In the genomic region with DNA sequence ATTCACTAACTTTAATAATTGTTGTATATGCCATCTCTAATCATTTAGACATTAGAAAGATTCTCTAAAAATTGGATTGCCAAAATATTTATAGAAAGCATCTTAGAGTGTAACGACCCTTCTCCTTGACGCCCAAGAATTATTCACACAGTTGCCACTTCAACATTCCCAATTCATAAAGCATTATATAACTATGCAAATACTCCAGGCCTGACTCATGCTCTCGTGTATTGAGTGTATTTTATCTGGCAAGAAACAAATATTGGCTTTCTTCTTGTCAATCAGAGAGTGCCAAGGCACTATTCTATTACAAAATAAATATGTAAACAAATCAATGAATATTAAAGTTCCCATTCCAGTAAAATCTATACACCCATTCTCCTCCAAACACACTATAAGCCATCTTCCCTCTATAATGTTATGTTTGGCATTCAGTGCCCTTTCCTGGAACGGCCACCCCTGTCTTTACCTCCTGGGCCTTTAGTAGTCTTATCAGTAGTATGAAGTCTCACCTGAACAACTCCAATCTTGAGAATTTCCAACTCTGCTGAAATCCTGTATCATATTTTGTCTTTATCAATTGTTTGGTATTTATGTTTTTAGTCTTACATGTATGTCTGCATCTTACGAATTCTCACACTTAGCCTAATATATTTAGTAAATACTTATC, we compare ENCODE assay signal across 17 cellular contexts.
DNase-seq lines count a peak whose midpoint lies in the region; ATAC-seq and TF ChIP-seq lines count a peak whose summit lies in the region.
"Had no signal": no experiment of that assay in that cellular context is flagged by ENCODE, and none has a peak within 500 bp of the region (broad histone marks: within the 10 kb centered on the region; RNA-seq: fewer than 3 reads in every experiment).

No MANE protein-coding gene starts in this region.

- H3K4me3 ChIP-seq in body of pancreas (no peak overlapping the region), osteoblast (ENCODE audit: insufficient read depth, low read length) (no peak overlapping the region), endodermal cell (ENCODE audit: low read length) (no peak overlapping the region)
- H3K4me3 ChIP-seq: mucosa of descending colon, neural progenitor cell had no signal

- H3K4me1 Mint-ChIP-seq in endodermal cell = peaks cover 8% of the 10 kb centered on the region
- H3K4me1 Mint-ChIP-seq: activated naive CD8-positive, alpha-beta T cell treated with anti-CD3 and anti-CD28 coated beads for 36 hours; CD8-positive, alpha-beta memory T cell had no signal

- no peak overlapping the region for H3K9ac ChIP-seq in endodermal cell (ENCODE audit: extremely low read depth, low read length, poor library complexity, severe bottlenecking)
- H3K9ac ChIP-seq: neural progenitor cell had no signal

- H3K27ac Mint-ChIP-seq in endodermal cell = no peak overlapping the region
- H3K27ac Mint-ChIP-seq: activated naive CD8-positive, alpha-beta T cell treated with anti-CD3 and anti-CD28 coated beads for 36 hours; CD8-positive, alpha-beta memory T cell; neural progenitor cell had no signal

- H3K36me3 ChIP-seq in body of pancreas (replicated peaks in 1 of 2; ENCODE audit: insufficient read depth in 1 of 2, low read depth in 2 of 2) (no peaks in the 10 kb centered on the region), osteoblast (ENCODE audit: insufficient read depth, low read length) (no peaks in the 10 kb centered on the region), endodermal cell (ENCODE audit: control insufficient read depth, insufficient read depth, low read length) (no peaks in the 10 kb centered on the region)
- H3K36me3 ChIP-seq: neural progenitor cell had no signal

- H3K4me3 Mint-ChIP-seq in endodermal cell = no peak overlapping the region
- H3K4me3 Mint-ChIP-seq: activated naive CD8-positive, alpha-beta T cell treated with anti-CD3 and anti-CD28 coated beads for 36 hours; CD8-positive, alpha-beta memory T cell; neural progenitor cell had no signal

- H3K4me2 ChIP-seq in osteoblast (ENCODE audit: insufficient read depth, low read length) = no peak overlapping the region
- H3K4me2 ChIP-seq: neural progenitor cell had no signal

- H3K9me3 Mint-ChIP-seq in endodermal cell = no peaks in the 10 kb centered on the region
- H3K9me3 Mint-ChIP-seq: activated naive CD8-positive, alpha-beta T cell treated with anti-CD3 and anti-CD28 coated beads for 36 hours; neural progenitor cell had no signal

- no peaks in the 10 kb centered on the region for H4K20me1 ChIP-seq in osteoblast (ENCODE audit: insufficient read depth, low read length)

- DNase-seq in ELR (ENCODE audit: low read depth) (peak; percentile 42), NCI-H2029 (lab: John Stamatoyannopoulos, UW) (peak; percentile 44), body of pancreas (peak in 2 of 4 donors; percentile 4 to 23), osteoblast (ENCODE audit: insufficient read length, low spot score, missing footprints) (peak; percentile 15), RKO (ENCODE audit: low spot score) (no peak), endodermal cell (no peak), putamen (ENCODE audit: low spot score) (no peak)
- DNase-seq: activated naive CD8-positive, alpha-beta T cell treated with anti-CD3 and anti-CD28 coated beads for 36 hours; AML-193; CD8-positive, alpha-beta memory T cell; cortex of kidney; mucosa of descending colon; NCI-H1930; small intestine; stimulated activated CD4-positive, alpha-beta T cell treated with anti-CD3 and anti-CD28 coated beads, Interleukin-4, amount 100 ng/mL, for 24 hours had no signal

- H3K27ac ChIP-seq in body of pancreas = no peak overlapping the region
- H3K27ac ChIP-seq in osteoblast (ENCODE audit: low read depth, low read length) = no peak overlapping the region
- H3K27ac ChIP-seq in endodermal cell (ENCODE audit: low read depth, low read length) = no peak overlapping the region
- H3K27ac ChIP-seq: neural progenitor cell had no signal

- peak; percentile 71 for ATAC-seq in body of pancreas
- ATAC-seq: HepG2, mucosa of descending colon had no signal

- intact Hi-C loops in body of pancreas (cut with DNase I) = no loop called here

- TF ChIP-seq POLR2A in body of pancreas (IDR thresholded peaks at IDR 0.05) = no peak

- H2AFZ ChIP-seq in osteoblast (ENCODE audit: low read length) = no peak overlapping the region
- H2AFZ ChIP-seq: neural progenitor cell had no signal

- H3K79me2 ChIP-seq in osteoblast (ENCODE audit: insufficient read depth, low read length) = no peaks in the 10 kb centered on the region

- TF ChIP-seq CTCF in body of pancreas (IDR thresholded peaks at IDR 0.05) (no peak), osteoblast (IDR thresholded peaks at IDR 0.05; ENCODE audit: extremely low read depth, low read depth, low read length) (no peak), endodermal cell (conservative IDR thresholded peaks at IDR 0.05) (no peak)

- no peaks in the 10 kb centered on the region for H3K36me3 Mint-ChIP-seq in endodermal cell (ENCODE audit: low read depth)
- H3K36me3 Mint-ChIP-seq: activated naive CD8-positive, alpha-beta T cell treated with anti-CD3 and anti-CD28 coated beads for 36 hours; CD8-positive, alpha-beta memory T cell; neural progenitor cell had no signal

- 36 to 40% methylated on average over 5 of the region's 5 CpGs for WGBS in body of pancreas, 2 donors
- WGBS in endodermal cell (ENCODE audit: insufficient coverage in 1 of 2, insufficient read length in 1 of 2), 2 experiments = 93 to 100% methylated on average over 2 to 4 of the region's 5 CpGs

- H3K9me3 ChIP-seq in body of pancreas = no peaks in the 10 kb centered on the region
- H3K9me3 ChIP-seq in osteoblast (ENCODE audit: low read depth, low read length) = no peaks in the 10 kb centered on the region
- H3K9me3 ChIP-seq in endodermal cell (ENCODE audit: control insufficient read depth, low read length) = no peaks in the 10 kb centered on the region
- H3K9me3 ChIP-seq: mucosa of descending colon had no signal

- H3K27me3 Mint-ChIP-seq in endodermal cell (ENCODE audit: insufficient read depth) = no peaks in the 10 kb centered on the region
- H3K27me3 Mint-ChIP-seq: activated naive CD8-positive, alpha-beta T cell treated with anti-CD3 and anti-CD28 coated beads for 36 hours; CD8-positive, alpha-beta memory T cell had no signal

- H3K4me1 ChIP-seq in body of pancreas (no peaks in the 10 kb centered on the region), osteoblast (ENCODE audit: insufficient read depth, low read length) (peaks cover 6% of the 10 kb centered on the region), endodermal cell (ENCODE audit: control insufficient read depth, insufficient read depth, low read length) (no peaks in the 10 kb centered on the region)

- H3K27me3 ChIP-seq in body of pancreas (no peaks in the 10 kb centered on the region), osteoblast (ENCODE audit: insufficient read depth, low read length) (no peaks in the 10 kb centered on the region), endodermal cell (ENCODE audit: control insufficient read depth, insufficient read depth, low read length, poor library complexity, severe bottlenecking) (no peaks in the 10 kb centered on the region)
- H3K27me3 ChIP-seq: neural progenitor cell had no signal

Comparison
In these comparisons a context has a peak if more than half of its experiments do, and no peak if none do; other contexts are left out.
1. DNase-seq: peak in ELR (single experiment), NCI-H2029 (single experiment) and osteoblast (single experiment); none in RKO (single experiment), endodermal cell (single experiment) and putamen (single experiment).